In genomic region chr7:90669002-90669401, GRCh38 we compare ENCODE assay signal across 29 cellular contexts.
"Had no signal": no experiment of that assay in that cellular context is flagged by ENCODE, and none has a peak within 500 bp of the region (broad histone marks: within the 10 kb centered on the region; RNA-seq: fewer than 3 reads in every experiment).

No MANE protein-coding gene starts in this region.

- H3K4me3 Mint-ChIP-seq: activated B cell treated with CpG ODN at 0.5 μM for 24 hours; activated CD4-positive, alpha-beta T cell treated with anti-CD3 and anti-CD28 coated beads for 36 hours; activated naive CD8-positive, alpha-beta T cell; activated T-cell treated with anti-CD3 and anti-CD28 coated beads, Interleukin-2, amount 50 U/mL, for 72 hours; immature natural killer cell; natural killer cell treated with Interleukin-12 subunit alpha and Interleukin-12 subunit beta and Interleukin-15 and Interleukin-18, amount 100 ng/mL, for 72 hours; stimulated activated naive CD8-positive, alpha-beta T cell treated with anti-CD3 and anti-CD28 coated beads, Interleukin-15, Interleukin-2, amounts not matched to agents 100 ng/mL and 50 ng/mL, for 24 hours had no signal

- H3K4me3 ChIP-seq: adrenal gland, body of pancreas, esophagus muscularis mucosa, heart left ventricle, mucosa of descending colon, right lobe of liver, thoracic aorta, uterus had no signal

- H3K4me1 ChIP-seq: adrenal gland, body of pancreas, foreskin keratinocyte, right lobe of liver, uterus had no signal

- H3K27me3 ChIP-seq: adrenal gland, body of pancreas, esophagus muscularis mucosa, foreskin keratinocyte, heart left ventricle, right lobe of liver, uterus had no signal

- H3K9me3 ChIP-seq: adrenal gland, body of pancreas, esophagus muscularis mucosa, heart left ventricle, mucosa of descending colon, right lobe of liver, thoracic aorta, uterus had no signal

- H3K27ac ChIP-seq: adrenal gland, body of pancreas, esophagus muscularis mucosa, foreskin keratinocyte, right lobe of liver, thoracic aorta, uterus had no signal

- DNase-seq: activated B cell treated with CpG ODN at 0.5 μM for 24 hours; activated CD4-positive, alpha-beta T cell treated with anti-CD3 and anti-CD28 coated beads for 36 hours; activated naive CD4-positive, alpha-beta T cell; activated T-cell treated with anti-CD3 and anti-CD28 coated beads for 4 hours; activated T-cell treated with anti-CD3 and anti-CD28 coated beads, Interleukin-2, amount 50 U/mL, for 72 hours; adrenal gland; aorta; body of pancreas; dermis blood vessel endothelial cell; effector CD4-positive, alpha-beta T cell; foreskin keratinocyte; heart left ventricle; hypothalamus; immature natural killer cell; kidney; left ventricle myocardium superior; mucosa of descending colon; posterior cingulate gyrus; right lobe of liver; stimulated activated CD4-positive, alpha-beta T cell treated with anti-CD3 and anti-CD28 coated beads, Interleukin-2, amount 100 ng/mL, for 48 hours; T1000; trophoblast cell; uterus had no signal

- ATAC-seq: activated CD4-positive, alpha-beta T cell treated with anti-CD3 and anti-CD28 coated beads for 36 hours; activated T-cell treated with anti-CD3 and anti-CD28 coated beads, Interleukin-2, amount 50 U/mL, for 72 hours; body of pancreas; foreskin keratinocyte; mucosa of descending colon; natural killer cell treated with Interleukin-12 subunit alpha and Interleukin-12 subunit beta and Interleukin-15 and Interleukin-18, amount 100 ng/mL, for 72 hours had no signal

- H3K36me3 ChIP-seq: adrenal gland, esophagus muscularis mucosa, heart left ventricle, right lobe of liver, thoracic aorta, uterus had no signal

- H3K36me3 Mint-ChIP-seq: activated naive CD8-positive, alpha-beta T cell; immature natural killer cell had no signal

- H3K27ac Mint-ChIP-seq: activated B cell treated with CpG ODN at 0.5 μM for 24 hours; activated CD4-positive, alpha-beta T cell treated with anti-CD3 and anti-CD28 coated beads for 36 hours; activated naive CD8-positive, alpha-beta T cell; activated T-cell treated with anti-CD3 and anti-CD28 coated beads, Interleukin-2, amount 50 U/mL, for 72 hours; immature natural killer cell; natural killer cell treated with Interleukin-12 subunit alpha and Interleukin-12 subunit beta and Interleukin-15 and Interleukin-18, amount 100 ng/mL, for 72 hours; stimulated activated naive CD8-positive, alpha-beta T cell treated with anti-CD3 and anti-CD28 coated beads, Interleukin-15, Interleukin-2, amounts not matched to agents 100 ng/mL and 50 ng/mL, for 24 hours had no signal

- H3K4me1 Mint-ChIP-seq: activated CD4-positive, alpha-beta T cell treated with anti-CD3 and anti-CD28 coated beads for 36 hours; immature natural killer cell had no signal

- H3K27me3 Mint-ChIP-seq: activated B cell treated with CpG ODN at 0.5 μM for 24 hours; activated CD4-positive, alpha-beta T cell treated with anti-CD3 and anti-CD28 coated beads for 36 hours; activated naive CD8-positive, alpha-beta T cell; natural killer cell treated with Interleukin-12 subunit alpha and Interleukin-12 subunit beta and Interleukin-15 and Interleukin-18, amount 100 ng/mL, for 72 hours; stimulated activated naive CD8-positive, alpha-beta T cell treated with anti-CD3 and anti-CD28 coated beads, Interleukin-15, Interleukin-2, amounts not matched to agents 100 ng/mL and 50 ng/mL, for 24 hours had no signal

- H3K9me3 Mint-ChIP-seq: activated B cell treated with CpG ODN at 0.5 μM for 24 hours; activated T-cell treated with anti-CD3 and anti-CD28 coated beads, Interleukin-2, amount 50 U/mL, for 72 hours; stimulated activated naive CD8-positive, alpha-beta T cell treated with anti-CD3 and anti-CD28 coated beads, Interleukin-15, Interleukin-2, amounts not matched to agents 100 ng/mL and 50 ng/mL, for 24 hours had no signal

- FAIRE-seq: colon had no signal
